Comparison of ENCODE assay signal across 29 cellular contexts in the genomic region with DNA sequence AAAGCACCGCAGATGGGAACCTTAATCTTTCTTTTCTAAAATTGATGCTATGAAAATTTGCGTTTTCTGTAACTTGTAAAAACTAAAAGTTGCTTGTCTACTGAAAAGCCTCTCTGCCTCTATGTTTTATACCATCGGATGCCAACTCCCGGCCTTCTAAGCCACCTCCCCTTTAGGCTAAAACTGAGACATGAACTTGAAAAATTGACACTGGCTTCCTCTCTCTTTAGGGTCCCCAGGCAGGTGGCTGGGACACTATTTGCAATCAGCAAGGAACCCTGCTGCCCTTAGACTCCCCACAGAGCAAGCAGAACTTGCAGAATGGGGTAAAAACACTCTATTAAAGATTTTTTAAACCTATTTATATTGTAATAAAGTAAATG.
A peak's percentile ranks its signal among the peaks of the same experiment; 100 is the strongest.
DNase-seq lines count a peak whose midpoint lies in the region; ATAC-seq and TF ChIP-seq lines count a peak whose summit lies in the region.
"Had no signal": no experiment of that assay in that cellular context is flagged by ENCODE, and none has a peak within 500 bp of the region (broad histone marks: within the 10 kb centered on the region; RNA-seq: fewer than 3 reads in every experiment).

No MANE protein-coding gene starts in this region.

- H3K4me2 ChIP-seq in PC-3 (ENCODE audit: low read length) (peak overlapping the region; percentile 83), neural progenitor cell (peak overlapping the region; percentile 48)

- no peaks in the 10 kb centered on the region for H3K9me2 ChIP-seq in PC-3 (replicated peaks; ENCODE audit: low read length)

- H3K9me3 Mint-ChIP-seq in neural progenitor cell = no peaks in the 10 kb centered on the region
- H3K9me3 Mint-ChIP-seq: activated CD4-positive, alpha-beta memory T cell treated with anti-CD3 and anti-CD28 coated beads, Interleukin-2, amount 10 ng/mL, durations not matched to agents 7 days and 5 days; activated T-helper 17 cell treated with anti-CD3 and anti-CD28 coated beads, Interleukin-2, amount 50 U/mL, for 72 hours; HFFc6 had no signal

- BruUV-seq in PC-3 (replicated peaks; lab: Mats Ljungman, UMichigan) = no TSS peak

- ATAC-seq in PC-3 (no peak), GM21423 (IDR thresholded peaks at IDR 0.05; ENCODE audit: unreplicated experiment) (no peak), aorta (ENCODE audit: low FRiP score) (no peak)
- ATAC-seq: activated T-helper 17 cell treated with anti-CD3 and anti-CD28 coated beads, Interleukin-2, amount 50 U/mL, for 72 hours; Panc1; sciatic nerve had no signal

- no peaks in the 10 kb centered on the region for H3K36me3 Mint-ChIP-seq in neural progenitor cell
- H3K36me3 Mint-ChIP-seq: brain had no signal

- WGBS in aorta, 2 donors = 65 to 67% methylated on average over 4 of the region's 4 CpGs

- peaks cover 67% of the 10 kb centered on the region for H3K4me1 ChIP-seq in PC-3 (ENCODE audit: insufficient read depth, low read length)
- H3K4me1 ChIP-seq in neural progenitor cell = peaks cover 53% of the 10 kb centered on the region
- no peaks in the 10 kb centered on the region for H3K4me1 ChIP-seq in aorta (ENCODE audit: control insufficient read depth in 1 of 2, insufficient read depth in 2 of 2, low read length in 2 of 2)
- H3K4me1 ChIP-seq: left ventricle myocardium inferior, stomach had no signal

- intact Hi-C loops in PC-3 (cut with micrococcal nuclease) (loop anchor here (10.0 kb wide), 1 partner anchor 358 kb away; no protein-coding TSS in a partner anchor), aorta (cut with DNase I) (no loop called here)

- H3K27ac ChIP-seq in PC-3 (ENCODE audit: low read length) = peak overlapping the region; percentile 88
- H3K27ac ChIP-seq in neural progenitor cell = peak overlapping the region; percentile 31
- H3K27ac ChIP-seq in aorta (ENCODE audit: low read depth in 1 of 2, low read length in 2 of 2) = no peak overlapping the region
- H3K27ac ChIP-seq: left ventricle myocardium inferior, stomach, tibial artery had no signal

- H3K27me3 ChIP-seq in PC-3 (ENCODE audit: low read length) (no peaks in the 10 kb centered on the region), neural progenitor cell (no peaks in the 10 kb centered on the region), aorta (ENCODE audit: control insufficient read depth in 1 of 2, insufficient read depth in 2 of 2, low read length in 1 of 2) (no peaks in the 10 kb centered on the region)

- H3K9me3 ChIP-seq in PC-3 (ENCODE audit: low read length) (no peaks in the 10 kb centered on the region), neural progenitor cell (ENCODE audit: low read depth) (no peaks in the 10 kb centered on the region), aorta (ENCODE audit: control insufficient read depth, low read length) (no peaks in the 10 kb centered on the region)
- H3K9me3 ChIP-seq: left ventricle myocardium inferior, stomach, tibial artery had no signal

- H3K4me3 ChIP-seq in PC-3 (ENCODE audit: low read length) (peak overlapping the region; percentile 88), epithelial cell of esophagus (ENCODE audit: low read length) (peak overlapping the region; percentile 100), neural progenitor cell (no peak overlapping the region), aorta (ENCODE audit: low read length in 2 of 2) (no peak overlapping the region)
- H3K4me3 ChIP-seq: dorsolateral prefrontal cortex, left ventricle myocardium inferior, stomach, tibial artery had no signal

- TF ChIP-seq CTCF in PC-3 (conservative IDR thresholded peaks at IDR 0.05; ENCODE audit: low read depth, low read length) (no peak), epithelial cell of esophagus (IDR thresholded peaks at IDR 0.05; ENCODE audit: insufficient read depth, low read depth, low read length, missing control alignments) (no peak), neural progenitor cell (IDR thresholded peaks at IDR 0.05) (no peak)

- peaks cover 22% of the 10 kb centered on the region for H3K27me3 Mint-ChIP-seq in neural progenitor cell (ENCODE audit: insufficient read depth, low read depth)
- H3K27me3 Mint-ChIP-seq: progenitor cell of endocrine pancreas had no signal

- no peak overlapping the region for H3K27ac Mint-ChIP-seq in neural progenitor cell
- H3K27ac Mint-ChIP-seq: activated CD4-positive, alpha-beta memory T cell treated with anti-CD3 and anti-CD28 coated beads, Interleukin-2, amount 10 ng/mL, durations not matched to agents 7 days and 5 days; activated T-helper 17 cell treated with anti-CD3 and anti-CD28 coated beads, Interleukin-2, amount 50 U/mL, for 72 hours had no signal

- CTCF ChIA-PET in PC-3 (lab: Charles Lee) = interaction anchor here (0.7 kb wide), 1 partner anchor 58 kb away, joined by 3 read pairs; no protein-coding TSS in a partner anchor

- H3K79me2 ChIP-seq in PC-3 (ENCODE audit: low read length) (peaks cover 48% of the 10 kb centered on the region), neural progenitor cell (ENCODE audit: low read depth) (no peaks in the 10 kb centered on the region)

- H3K36me3 ChIP-seq in PC-3 (ENCODE audit: low read depth, low read length) (peaks cover 31% of the 10 kb centered on the region), neural progenitor cell (no peaks in the 10 kb centered on the region), aorta (ENCODE audit: control insufficient read depth in 1 of 2, insufficient read depth in 2 of 2, low read length in 1 of 2) (no peaks in the 10 kb centered on the region)
- H3K36me3 ChIP-seq: left ventricle myocardium inferior, stomach, tibial artery had no signal

- POLR2A ChIA-PET in PC-3 (lab: Charles Lee; ENCODE audit: unreplicated experiment) = no interaction called here

- H2AFZ ChIP-seq in PC-3 (ENCODE audit: low read length) (no peak overlapping the region), neural progenitor cell (replicated peaks) (no peak overlapping the region)

- DNase-seq in PC-3 = no peak
- DNase-seq in epithelial cell of esophagus (ENCODE audit: low read depth) = peak; percentile 59
- DNase-seq in neural progenitor cell (ENCODE audit: low spot score) = no peak
- DNase-seq in NCI-H2081 (lab: John Stamatoyannopoulos, UW) = no peak
- DNase-seq in globus pallidus (ENCODE audit: low spot score) = no peak
- no peak for DNase-seq in aorta
- DNase-seq: activated CD4-positive, alpha-beta memory T cell treated with anti-CD3 and anti-CD28 coated beads, Interleukin-2, amount 10 ng/mL, durations not matched to agents 7 days and 5 days; activated CD4-positive, alpha-beta T cell treated with anti-CD3 and anti-CD28 coated beads for 1 hour; activated CD8-positive, alpha-beta memory T cell treated with anti-CD3 and anti-CD28 coated beads, Interleukin-2, amount 50 U/mL, for 4 hours; activated naive CD4-positive, alpha-beta T cell treated with anti-CD3 and anti-CD28 coated beads, Interleukin-2, amount 50 U/mL, for 16 hours; C1 segment of cervical spinal cord; dorsolateral prefrontal cortex; glutamatergic neuron; HFFc6; left ventricle myocardium inferior; NCI-H1092 treated with DMSO at 0.1 percent for 48 hours; NCI-H2029; NCI-H526; NK-92 treated with Interleukin-12 subunit alpha and Interleukin-12 subunit beta, amount 100 ng/mL, for 24 hours; SIG-M5; stimulated activated CD4-positive, alpha-beta T cell treated with anti-CD3 and anti-CD28 coated beads, Interleukin-4, amount 100 ng/mL, for 1 hour; stomach; tibial artery had no signal

- peaks cover 41% of the 10 kb centered on the region for H3K4me1 Mint-ChIP-seq in neural progenitor cell
- H3K4me1 Mint-ChIP-seq: activated CD4-positive, alpha-beta memory T cell treated with anti-CD3 and anti-CD28 coated beads, Interleukin-2, amount 10 ng/mL, durations not matched to agents 7 days and 5 days; activated T-helper 17 cell treated with anti-CD3 and anti-CD28 coated beads, Interleukin-2, amount 50 U/mL, for 72 hours had no signal

- H3F3A ChIP-seq in PC-3 (ENCODE audit: low read length, unreplicated experiment) (peaks cover 42% of the 10 kb centered on the region), neural progenitor cell (ENCODE audit: low read depth) (peaks cover 27% of the 10 kb centered on the region)

- H4K20me1 ChIP-seq in PC-3 (ENCODE audit: low read length) = no peaks in the 10 kb centered on the region
- H4K20me1 ChIP-seq in neural progenitor cell (ENCODE audit: low read depth) = no peaks in the 10 kb centered on the region

- H3K4me3 Mint-ChIP-seq in neural progenitor cell = no peak overlapping the region
- H3K4me3 Mint-ChIP-seq: activated CD4-positive, alpha-beta memory T cell treated with anti-CD3 and anti-CD28 coated beads, Interleukin-2, amount 10 ng/mL, durations not matched to agents 7 days and 5 days; activated T-helper 17 cell treated with anti-CD3 and anti-CD28 coated beads, Interleukin-2, amount 50 U/mL, for 72 hours; brain had no signal

- H3K9ac ChIP-seq in PC-3 (ENCODE audit: low read length) (no peak overlapping the region), neural progenitor cell (no peak overlapping the region)

Comparison
In these comparisons a context has a peak if more than half of its experiments do, and no peak if none do; other contexts are left out.
1. H3K27ac ChIP-seq: peak in PC-3 (single experiment) and neural progenitor cell (single experiment); none in aorta (0 of 2).
2. H3K4me3 ChIP-seq: peak in PC-3 (single experiment) and epithelial cell of esophagus (single experiment); none in neural progenitor cell (single experiment) and aorta (0 of 2).